Comparison of ENCODE assay signal across 1 cellular context in the genomic region with DNA sequence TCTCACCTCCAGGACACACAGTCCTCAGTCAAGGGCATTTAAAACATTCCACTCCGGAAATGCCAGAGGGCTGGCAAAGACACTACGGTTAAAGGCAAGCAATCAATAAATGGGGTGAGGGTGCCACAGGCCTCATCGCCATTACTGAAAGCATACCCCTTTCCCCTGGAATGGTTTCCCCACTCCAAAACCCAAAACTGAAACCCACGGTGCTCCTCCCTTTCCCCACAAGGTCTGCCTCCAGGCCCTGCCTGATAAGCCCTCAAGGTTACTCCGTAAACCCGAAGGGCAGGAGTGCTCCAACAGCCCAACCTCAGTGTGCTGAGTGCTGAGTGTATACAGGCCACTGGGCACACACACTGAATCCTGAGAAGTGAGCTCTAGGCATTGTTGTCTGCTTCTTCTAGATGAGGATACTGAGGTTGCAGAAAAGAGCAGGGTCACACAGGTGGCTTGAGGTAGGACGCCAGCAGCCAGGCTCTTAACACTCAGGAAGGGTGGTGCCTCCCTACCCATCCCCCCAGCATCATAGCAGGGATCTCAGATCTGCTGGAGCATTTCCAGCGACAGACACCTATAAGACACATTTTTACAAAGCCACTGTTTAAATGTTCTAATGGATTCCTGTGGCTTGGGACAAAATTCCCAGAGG.
A peak's percentile ranks its signal among the peaks of the same experiment; 100 is the strongest.
TF ChIP-seq lines count a peak whose summit lies in the region.

No MANE protein-coding gene starts in this region.

TF ChIP-seq in K562, 482 proteins besides CTCF, POLR2A, EP300 and RAD21 (continued from another document and continues in another):
- TF ChIP-seq, protein P1, sequence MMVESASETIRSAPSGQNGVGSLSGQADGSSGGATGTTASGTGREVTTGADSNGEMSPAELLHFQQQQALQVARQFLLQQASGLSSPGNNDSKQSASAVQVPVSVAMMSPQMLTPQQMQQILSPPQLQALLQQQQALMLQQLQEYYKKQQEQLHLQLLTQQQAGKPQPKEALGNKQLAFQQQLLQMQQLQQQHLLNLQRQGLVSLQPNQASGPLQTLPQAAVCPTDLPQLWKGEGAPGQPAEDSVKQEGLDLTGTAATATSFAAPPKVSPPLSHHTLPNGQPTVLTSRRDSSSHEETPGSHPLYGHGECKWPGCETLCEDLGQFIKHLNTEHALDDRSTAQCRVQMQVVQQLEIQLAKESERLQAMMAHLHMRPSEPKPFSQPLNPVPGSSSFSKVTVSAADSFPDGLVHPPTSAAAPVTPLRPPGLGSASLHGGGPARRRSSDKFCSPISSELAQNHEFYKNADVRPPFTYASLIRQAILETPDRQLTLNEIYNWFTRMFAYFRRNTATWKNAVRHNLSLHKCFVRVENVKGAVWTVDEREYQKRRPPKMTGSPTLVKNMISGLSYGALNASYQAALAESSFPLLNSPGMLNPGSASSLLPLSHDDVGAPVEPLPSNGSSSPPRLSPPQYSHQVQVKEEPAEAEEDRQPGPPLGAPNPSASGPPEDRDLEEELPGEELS (CRISPR knock-in tag; IDR thresholded peaks at IDR 0.05; ENCODE audit: borderline replicate concordance), result no peak
- TF ChIP-seq COPS2 (conservative IDR thresholded peaks at IDR 0.05) (no peak), HSF4 (CRISPR knock-in tag; IDR thresholded peaks at IDR 0.05; ENCODE audit: borderline replicate concordance) (no peak), ZNF785 (CRISPR knock-in tag; IDR thresholded peaks at IDR 0.05) (no peak), CREM (IDR thresholded peaks at IDR 0.05; ENCODE audit: low read depth) (peak; percentile 69), ELF4 (CRISPR knock-in tag; IDR thresholded peaks at IDR 0.05) (no peak), GATA2 (CRISPR knock-in tag; IDR thresholded peaks at IDR 0.05) (peak; percentile 54), FOXJ2 (tag; IDR thresholded peaks at IDR 0.05) (no peak), XRCC5 (IDR thresholded peaks at IDR 0.05; ENCODE audit: low read depth, low read length) (peak; percentile 60), ZNF655 (CRISPR knock-in tag; IDR thresholded peaks at IDR 0.05) (no peak), KLF13 (tag; IDR thresholded peaks at IDR 0.05; ENCODE audit: borderline replicate concordance, low read depth) (peak; percentile 18; the same call in 1 of the 2 replicates), SMARCE1 (IDR thresholded peaks at IDR 0.05) (peak; percentile 83; the same call in 1 of the 2 replicates), ZNF445 (CRISPR knock-in tag; IDR thresholded peaks at IDR 0.05; ENCODE audit: low read depth) (no peak), TCF7 (IDR thresholded peaks at IDR 0.05; ENCODE audit: borderline replicate concordance) (no peak), HOMEZ (CRISPR knock-in tag; IDR thresholded peaks at IDR 0.05) (no peak), STAT5A (IDR thresholded peaks at IDR 0.05; ENCODE audit: borderline replicate concordance, low read length) (peak; percentile 50; the same call in 1 of the 2 replicates), PRMT5 (CRISPR knock-in tag; IDR thresholded peaks at IDR 0.05) (no peak), ZFX (CRISPR knock-in tag; IDR thresholded peaks at IDR 0.05) (peak; percentile 48), DDX20 (tag; IDR thresholded peaks at IDR 0.05; ENCODE audit: low read depth) (no peak), ZNF165 (CRISPR knock-in tag; IDR thresholded peaks at IDR 0.05; ENCODE audit: borderline replicate concordance) (no peak), SLC30A9 (CRISPR knock-in tag; IDR thresholded peaks at IDR 0.05) (no peak), NR2C2 (CRISPR knock-in tag; IDR thresholded peaks at IDR 0.05) (no peak), NR2C2 (tag; IDR thresholded peaks at IDR 0.05) (no peak), ELF2 (CRISPR knock-in tag; IDR thresholded peaks at IDR 0.05) (no peak), MAZ (CRISPR knock-in tag; conservative IDR thresholded peaks at IDR 0.05 in 1 of 2, IDR thresholded peaks at IDR 0.05 in 1 of 2) (peak in 1 of 2 experiments; percentile 17; a peak in 1 of 4 replicates), FUS (optimal IDR thresholded peaks at IDR 0.05; ENCODE audit: low read depth, low read length) (no peak), NFRKB (IDR thresholded peaks at IDR 0.05; ENCODE audit: low read depth) (peak; percentile 70; the same call in 1 of the 2 replicates), CREB1 (IDR thresholded peaks at IDR 0.05) (no peak), CREB1 (CRISPR knock-in tag; IDR thresholded peaks at IDR 0.05) (no peak), ZNF551 (CRISPR knock-in tag; IDR thresholded peaks at IDR 0.05) (no peak), ZNF263 (CRISPR knock-in tag; IDR thresholded peaks at IDR 0.05; ENCODE audit: borderline replicate concordance) (peak; percentile 96), NR3C1 (CRISPR knock-in tag; IDR thresholded peaks at IDR 0.05) (no peak), ZNF324 (CRISPR knock-in tag; IDR thresholded peaks at IDR 0.05) (no peak), TAF7 (tag; IDR thresholded peaks at IDR 0.05) (0 out of 2 replicates have a peak, but pooled peaks have one; percentile 17), CTBP1 (IDR thresholded peaks at IDR 0.05; ENCODE audit: borderline replicate concordance) (peak; percentile 89; the same call in 1 of the 2 replicates), HNRNPLL (IDR thresholded peaks at IDR 0.05; ENCODE audit: low read depth, low read length, poor library complexity, severe bottlenecking) (peak; percentile 74), NUFIP1 (IDR thresholded peaks at IDR 0.05; ENCODE audit: partially characterized antibody) (no peak), PHB2 (IDR thresholded peaks at IDR 0.05; ENCODE audit: low read depth) (no peak), GABPB1 (CRISPR knock-in tag; IDR thresholded peaks at IDR 0.05) (peak; percentile 22; the same call in 1 of the 2 replicates), SAFB2 (IDR thresholded peaks at IDR 0.05; ENCODE audit: borderline replicate concordance, low read depth, low read length, severe bottlenecking) (no peak), FOXA1 (IDR thresholded peaks at IDR 0.05; ENCODE audit: borderline replicate concordance) (no peak), PKNOX1 (IDR thresholded peaks at IDR 0.05) (peak; percentile 45; the same call in 1 of the 2 replicates), GABPB2 (CRISPR knock-in tag; conservative IDR thresholded peaks at IDR 0.05) (no peak), C11orf30 (IDR thresholded peaks at IDR 0.05; ENCODE audit: low read depth) (no peak), MITF (IDR thresholded peaks at IDR 0.05) (no peak), CBX3 (IDR thresholded peaks at IDR 0.05; ENCODE audit: borderline replicate concordance in 1 of 2, low read length in 2 of 2) (0 out of 3 replicates have a peak, but pooled peaks of 1 of the 2 experiments have one; percentile 50), GTF2A2 (tag; IDR thresholded peaks at IDR 0.05) (peak; percentile 19; the same call in 1 of the 2 replicates), FOXK2 (conservative IDR thresholded peaks at IDR 0.05 in 1 of 2, IDR thresholded peaks at IDR 0.05 in 1 of 2; ENCODE audit: low read depth in 2 of 2) (peak; percentile 44 to 65; a peak in 2 of 4 replicates), ESRRB (CRISPR knock-in tag; IDR thresholded peaks at IDR 0.05; ENCODE audit: borderline replicate concordance) (no peak), DPF2 (IDR thresholded peaks at IDR 0.05) (peak; percentile 93), PYGO2 (tag; IDR thresholded peaks at IDR 0.05) (no peak), EZH2 (IDR thresholded peaks at IDR 0.05; ENCODE audit: borderline replicate concordance, low read depth, low read length) (no peak), GATAD2A (IDR thresholded peaks at IDR 0.05) (peak; percentile 30; the same call in 1 of the 2 replicates), SMARCA4 (IDR thresholded peaks at IDR 0.05) (peak; percentile 85), TAF1 (IDR thresholded peaks at IDR 0.05; ENCODE audit: control insufficient read depth, extremely low read depth, insufficient read depth, low read length, severe bottlenecking) (no peak)
- TF ChIP-seq, protein P2, sequence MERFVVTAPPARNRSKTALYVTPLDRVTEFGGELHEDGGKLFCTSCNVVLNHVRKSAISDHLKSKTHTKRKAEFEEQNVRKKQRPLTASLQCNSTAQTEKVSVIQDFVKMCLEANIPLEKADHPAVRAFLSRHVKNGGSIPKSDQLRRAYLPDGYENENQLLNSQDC (CRISPR knock-in tag; IDR thresholded peaks at IDR 0.05), result no peak
- TF ChIP-seq, protein P3, sequence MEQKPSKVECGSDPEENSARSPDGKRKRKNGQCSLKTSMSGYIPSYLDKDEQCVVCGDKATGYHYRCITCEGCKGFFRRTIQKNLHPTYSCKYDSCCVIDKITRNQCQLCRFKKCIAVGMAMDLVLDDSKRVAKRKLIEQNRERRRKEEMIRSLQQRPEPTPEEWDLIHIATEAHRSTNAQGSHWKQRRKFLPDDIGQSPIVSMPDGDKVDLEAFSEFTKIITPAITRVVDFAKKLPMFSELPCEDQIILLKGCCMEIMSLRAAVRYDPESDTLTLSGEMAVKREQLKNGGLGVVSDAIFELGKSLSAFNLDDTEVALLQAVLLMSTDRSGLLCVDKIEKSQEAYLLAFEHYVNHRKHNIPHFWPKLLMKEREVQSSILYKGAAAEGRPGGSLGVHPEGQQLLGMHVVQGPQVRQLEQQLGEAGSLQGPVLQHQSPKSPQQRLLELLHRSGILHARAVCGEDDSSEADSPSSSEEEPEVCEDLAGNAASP (IDR thresholded peaks at IDR 0.05), result no peak
- TF ChIP-seq, protein P4, sequence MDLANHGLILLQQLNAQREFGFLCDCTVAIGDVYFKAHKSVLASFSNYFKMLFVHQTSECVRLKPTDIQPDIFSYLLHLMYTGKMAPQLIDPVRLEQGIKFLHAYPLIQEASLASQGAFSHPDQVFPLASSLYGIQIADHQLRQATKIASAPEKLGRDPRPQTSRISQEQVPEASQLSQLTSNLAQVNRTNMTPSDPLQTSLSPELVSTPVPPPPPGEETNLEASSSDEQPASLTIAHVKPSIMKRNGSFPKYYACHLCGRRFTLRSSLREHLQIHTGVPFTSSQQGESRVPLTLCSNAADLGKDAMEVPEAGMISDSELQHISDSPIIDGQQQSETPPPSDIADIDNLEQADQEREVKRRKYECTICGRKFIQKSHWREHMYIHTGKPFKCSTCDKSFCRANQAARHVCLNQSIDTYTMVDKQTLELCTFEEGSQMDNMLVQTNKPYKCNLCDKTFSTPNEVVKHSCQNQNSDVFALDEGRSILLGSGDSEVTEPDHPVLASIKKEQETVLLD (IDR thresholded peaks at IDR 0.05), result peak; percentile 76
- TF ChIP-seq, protein P5, sequence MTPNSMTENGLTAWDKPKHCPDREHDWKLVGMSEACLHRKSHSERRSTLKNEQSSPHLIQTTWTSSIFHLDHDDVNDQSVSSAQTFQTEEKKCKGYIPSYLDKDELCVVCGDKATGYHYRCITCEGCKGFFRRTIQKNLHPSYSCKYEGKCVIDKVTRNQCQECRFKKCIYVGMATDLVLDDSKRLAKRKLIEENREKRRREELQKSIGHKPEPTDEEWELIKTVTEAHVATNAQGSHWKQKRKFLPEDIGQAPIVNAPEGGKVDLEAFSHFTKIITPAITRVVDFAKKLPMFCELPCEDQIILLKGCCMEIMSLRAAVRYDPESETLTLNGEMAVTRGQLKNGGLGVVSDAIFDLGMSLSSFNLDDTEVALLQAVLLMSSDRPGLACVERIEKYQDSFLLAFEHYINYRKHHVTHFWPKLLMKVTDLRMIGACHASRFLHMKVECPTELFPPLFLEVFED (CRISPR knock-in tag; conservative IDR thresholded peaks at IDR 0.05), result no peak
- TF ChIP-seq, protein P6, sequence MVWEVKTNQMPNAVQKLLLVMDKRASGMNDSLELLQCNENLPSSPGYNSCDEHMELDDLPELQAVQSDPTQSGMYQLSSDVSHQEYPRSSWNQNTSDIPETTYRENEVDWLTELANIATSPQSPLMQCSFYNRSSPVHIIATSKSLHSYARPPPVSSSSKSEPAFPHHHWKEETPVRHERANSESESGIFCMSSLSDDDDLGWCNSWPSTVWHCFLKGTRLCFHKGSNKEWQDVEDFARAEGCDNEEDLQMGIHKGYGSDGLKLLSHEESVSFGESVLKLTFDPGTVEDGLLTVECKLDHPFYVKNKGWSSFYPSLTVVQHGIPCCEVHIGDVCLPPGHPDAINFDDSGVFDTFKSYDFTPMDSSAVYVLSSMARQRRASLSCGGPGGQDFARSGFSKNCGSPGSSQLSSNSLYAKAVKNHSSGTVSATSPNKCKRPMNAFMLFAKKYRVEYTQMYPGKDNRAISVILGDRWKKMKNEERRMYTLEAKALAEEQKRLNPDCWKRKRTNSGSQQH (CRISPR knock-in tag; IDR thresholded peaks at IDR 0.05), result no peak
